21 cellular contexts compared by ENCODE assay signal in genomic region chr3:14620512-14620911, GRCh38. TPM values are rescaled to one million over a fixed set of nuclear protein-coding genes. Genes with fewer than 3 reads are reported as not detected.
"Had no signal": no experiment of that assay in that cellular context is flagged by ENCODE, and none has a peak within 500 bp of the region (broad histone marks: within the 10 kb centered on the region; RNA-seq: fewer than 3 reads in every experiment).

No MANE protein-coding gene starts in this region.

- H3K4me1 Mint-ChIP-seq: naive thymus-derived CD4-positive, alpha-beta T cell had no signal

- H3K4me1 ChIP-seq: left lung had no signal

- H3K4me3 ChIP-seq: hepatocyte, left lung, mucosa of descending colon, prostate gland, skin epidermis had no signal

- DNase-seq: activated CD4-positive, alpha-beta T cell treated with anti-CD3 and anti-CD28 coated beads, Interleukin-2, amount 50 U/mL, for 1 hour; activated CD8-positive, alpha-beta memory T cell treated with anti-CD3 and anti-CD28 coated beads for 24 hours; activated naive CD4-positive, alpha-beta T cell; activated naive CD8-positive, alpha-beta T cell treated with anti-CD3 and anti-CD28 coated beads, Interleukin-2, amount 10 ng/mL, durations not matched to agents 7 days and 5 days; cortex of kidney; kidney; left lung; mammary epithelial cell; mucosa of descending colon; naive thymus-derived CD4-positive, alpha-beta T cell; occipital lobe; stimulated activated CD4-positive, alpha-beta T cell treated with anti-CD3 and anti-CD28 coated beads, Interleukin-15, amount 100 ng/mL, for 24 hours; stimulated activated CD4-positive, alpha-beta T cell treated with anti-CD3 and anti-CD28 coated beads, Interleukin-4, amount 100 ng/mL, for 1 hour; stimulated activated naive CD4-positive, alpha-beta T cell; trophoblast cell had no signal

- ATAC-seq: esophagus mucosa; left lung; mucosa of descending colon; naive thymus-derived CD4-positive, alpha-beta T cell; right cardiac atrium had no signal

- H3K27me3 ChIP-seq: hepatocyte had no signal

- H3K27ac ChIP-seq: hepatocyte, left lung, prostate gland, skin epidermis had no signal

- H3K36me3 Mint-ChIP-seq: activated naive CD8-positive, alpha-beta T cell treated with anti-CD3 and anti-CD28 coated beads, Interleukin-2, amount 10 ng/mL, durations not matched to agents 7 days and 5 days; naive thymus-derived CD4-positive, alpha-beta T cell had no signal

- H3K27ac Mint-ChIP-seq: activated naive CD8-positive, alpha-beta T cell treated with anti-CD3 and anti-CD28 coated beads, Interleukin-2, amount 10 ng/mL, durations not matched to agents 7 days and 5 days; activated T-helper 1 cell treated with anti-CD3 and anti-CD28 coated beads, Interleukin-12 subunit alpha, Interleukin-12 subunit beta, Interleukin-2, Interleukin-4 antibody, amounts not matched to agents 30 ng/mL and 10 ng/mL and 1 ng/mL, durations not matched to agents 14 hours and 24 hours and 36 hours; naive thymus-derived CD4-positive, alpha-beta T cell had no signal

- H3K4me3 Mint-ChIP-seq: activated naive CD8-positive, alpha-beta T cell treated with anti-CD3 and anti-CD28 coated beads, Interleukin-2, amount 10 ng/mL, durations not matched to agents 7 days and 5 days; activated T-helper 1 cell treated with anti-CD3 and anti-CD28 coated beads, Interleukin-12 subunit alpha, Interleukin-12 subunit beta, Interleukin-2, Interleukin-4 antibody, amounts not matched to agents 30 ng/mL and 10 ng/mL and 1 ng/mL, durations not matched to agents 14 hours and 24 hours and 36 hours; naive thymus-derived CD4-positive, alpha-beta T cell had no signal

- H3K9me3 Mint-ChIP-seq: activated naive CD8-positive, alpha-beta T cell treated with anti-CD3 and anti-CD28 coated beads, Interleukin-2, amount 10 ng/mL, durations not matched to agents 7 days and 5 days; activated T-helper 1 cell treated with anti-CD3 and anti-CD28 coated beads, Interleukin-12 subunit alpha, Interleukin-12 subunit beta, Interleukin-2, Interleukin-4 antibody, amounts not matched to agents 30 ng/mL and 10 ng/mL and 1 ng/mL, durations not matched to agents 14 hours and 24 hours and 36 hours; naive thymus-derived CD4-positive, alpha-beta T cell had no signal

- H3K36me3 ChIP-seq: left lung, prostate gland had no signal

- H3K9me3 ChIP-seq: left lung, mucosa of descending colon, prostate gland had no signal

RNA-seq across cellular contexts. Expression of gene C3orf20, which starts 54.4 kb away (rescaled TPM):
- total RNA-seq: mucosa of descending colon had no signal
- polyA plus RNA-seq: hepatocyte, mammary epithelial cell had no signal
